Comparison of ENCODE assay signal across 13 cellular contexts in the genomic region with DNA sequence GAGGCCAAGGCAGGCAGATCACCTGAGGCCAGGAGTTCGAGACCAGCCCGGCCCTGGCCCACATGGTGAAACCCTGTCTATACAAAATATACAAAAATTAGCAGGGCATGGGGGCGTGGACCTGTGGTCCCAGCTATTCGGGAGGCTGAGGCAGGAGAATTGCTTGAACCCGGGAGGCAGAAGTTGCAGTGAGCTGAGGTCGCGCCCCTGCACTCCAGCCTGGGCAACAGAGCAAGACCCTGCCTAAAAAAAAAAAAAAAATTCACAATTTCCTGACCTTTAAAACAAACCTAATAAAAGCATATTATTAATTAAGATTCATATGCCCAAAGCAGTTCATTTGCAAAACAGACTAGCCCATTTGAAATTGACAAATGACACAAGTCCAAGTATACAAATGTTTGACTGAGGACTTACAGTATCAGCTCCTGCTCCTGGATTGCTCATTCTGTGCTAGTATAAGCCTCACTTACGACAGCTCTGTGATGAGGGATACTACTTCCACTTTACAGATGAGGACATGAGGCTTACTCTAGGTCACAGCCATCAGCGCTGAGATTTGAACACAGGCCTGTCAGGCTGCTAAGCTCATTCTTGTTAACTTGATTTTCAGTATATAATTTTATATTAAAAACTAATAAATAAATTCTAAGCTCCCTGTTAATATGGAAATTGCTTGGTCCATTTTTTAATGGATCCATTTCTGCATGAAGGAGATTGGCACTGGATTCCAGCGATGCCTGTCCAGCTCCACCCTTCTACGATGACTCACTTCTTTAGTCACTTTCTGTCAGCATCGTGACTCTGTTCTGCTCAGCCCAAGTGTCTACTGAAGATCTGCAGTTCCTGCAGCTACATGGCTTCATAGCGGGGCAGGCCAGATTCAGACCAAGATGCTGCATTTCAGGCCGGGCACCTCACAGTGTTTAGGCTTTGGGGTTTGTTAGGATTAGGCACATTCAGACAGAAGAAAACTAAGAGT.
DNase-seq lines count a peak whose midpoint lies in the region; ATAC-seq and TF ChIP-seq lines count a peak whose summit lies in the region.
"Had no signal": no experiment of that assay in that cellular context is flagged by ENCODE, and none has a peak within 500 bp of the region (broad histone marks: within the 10 kb centered on the region; RNA-seq: fewer than 3 reads in every experiment).

No MANE protein-coding gene starts in this region.

- no peaks in the 10 kb centered on the region for H3K9me3 ChIP-seq in CD4-positive, alpha-beta memory T cell (ENCODE audit: control insufficient read depth in 1 of 2, low read length in 2 of 2)
- H3K9me3 ChIP-seq: HAP-1, uterus had no signal

- H3K36me3 ChIP-seq in CD4-positive, alpha-beta memory T cell (ENCODE audit: insufficient read depth, low read length): peaks cover 34% of the 10 kb centered on the region
- peaks cover 5% of the 10 kb centered on the region for H3K36me3 ChIP-seq in H7 (replicated peaks; ENCODE audit: control insufficient read depth, insufficient read depth, low read length)
- H3K36me3 ChIP-seq: uterus had no signal

- peak; percentile 35 for ATAC-seq in left colon
- no peak for ATAC-seq in GM19397 (IDR thresholded peaks at IDR 0.05; ENCODE audit: unreplicated experiment)
- ATAC-seq: activated CD8-positive, alpha-beta memory T cell treated with anti-CD3 and anti-CD28 coated beads, Interleukin-2, amount 10 ng/mL, durations not matched to agents 7 days and 5 days had no signal

- CTCF ChIA-PET in CD4-positive, alpha-beta memory T cell (lab: Charles Lee; ENCODE audit: partially characterized antibody): interaction anchor here (3.2 kb wide), 1 partner anchor 34 kb away, joined by 13 read pairs; no protein-coding TSS in a partner anchor

- no peak for DNase-seq in CD4-positive, alpha-beta memory T cell
- DNase-seq in LoVo (ENCODE audit: low spot score) (peak; percentile 2), choroid plexus epithelial cell (ENCODE audit: low read depth) (peak; percentile 57), left colon (no peak), SHP77 (lab: John Stamatoyannopoulos, UW) (no peak), globus pallidus (ENCODE audit: low spot score) (no peak), H7 (no peak)
- DNase-seq: activated CD8-positive, alpha-beta memory T cell treated with anti-CD3 and anti-CD28 coated beads, Interleukin-2, amount 10 ng/mL, durations not matched to agents 7 days and 5 days; cerebellar nuclear complex; uterus had no signal

- no peaks in the 10 kb centered on the region for H3K4me1 ChIP-seq in CD4-positive, alpha-beta memory T cell (ENCODE audit: insufficient read depth, low read length)
- H3K4me1 ChIP-seq: HAP-1, uterus had no signal

- no peak overlapping the region for H3K4me3 Mint-ChIP-seq in CD4-positive, alpha-beta memory T cell
- H3K4me3 Mint-ChIP-seq: activated CD8-positive, alpha-beta memory T cell treated with anti-CD3 and anti-CD28 coated beads, Interleukin-2, amount 10 ng/mL, durations not matched to agents 7 days and 5 days had no signal

- no peaks in the 10 kb centered on the region for H3K9me3 Mint-ChIP-seq in CD4-positive, alpha-beta memory T cell

- H3K27me3 ChIP-seq in CD4-positive, alpha-beta memory T cell (ENCODE audit: insufficient read depth, low read length): no peaks in the 10 kb centered on the region
- no peaks in the 10 kb centered on the region for H3K27me3 ChIP-seq in H7 (ENCODE audit: control insufficient read depth, insufficient read depth, low read length)
- H3K27me3 ChIP-seq: uterus had no signal

- peaks cover 0 to 5% (median 0%) of the 10 kb centered on the region in 4 donors for H3K4me1 Mint-ChIP-seq in CD4-positive, alpha-beta memory T cell
- H3K4me1 Mint-ChIP-seq: activated CD8-positive, alpha-beta memory T cell treated with anti-CD3 and anti-CD28 coated beads, Interleukin-2, amount 10 ng/mL, durations not matched to agents 7 days and 5 days had no signal

- H3K27me3 Mint-ChIP-seq in CD4-positive, alpha-beta memory T cell: no peaks in the 10 kb centered on the region
- H3K27me3 Mint-ChIP-seq: activated CD8-positive, alpha-beta memory T cell treated with anti-CD3 and anti-CD28 coated beads, Interleukin-2, amount 10 ng/mL, durations not matched to agents 7 days and 5 days had no signal

- POLR2A ChIA-PET in CD4-positive, alpha-beta memory T cell (lab: Charles Lee; ENCODE audit: partially characterized antibody): no interaction called here

- H3K36me3 Mint-ChIP-seq in CD4-positive, alpha-beta memory T cell: peaks cover 75 to 77% of the 10 kb centered on the region in 2 donors

- no peak for TF ChIP-seq CTCF in choroid plexus epithelial cell (conservative IDR thresholded peaks at IDR 0.05; ENCODE audit: low read depth, low read length)

- H3K27ac ChIP-seq in CD4-positive, alpha-beta memory T cell (ENCODE audit: low read depth, low read length): no peak overlapping the region
- H3K27ac ChIP-seq: HL-60, uterus had no signal

- H3K4me3 ChIP-seq in CD4-positive, alpha-beta memory T cell (ENCODE audit: low read length in 2 of 2): no peak overlapping the region
- no peak overlapping the region for H3K4me3 ChIP-seq in choroid plexus epithelial cell (ENCODE audit: low read depth, low read length)
- H3K4me3 ChIP-seq in H7 (ENCODE audit: insufficient read depth, low read depth, low read length): no peak overlapping the region
- H3K4me3 ChIP-seq: HAP-1, uterus had no signal

- peak overlapping the region in 5 of 7 donors; percentile 13 to 64 (median 31) for H3K27ac Mint-ChIP-seq in CD4-positive, alpha-beta memory T cell
- H3K27ac Mint-ChIP-seq: activated CD8-positive, alpha-beta memory T cell treated with anti-CD3 and anti-CD28 coated beads, Interleukin-2, amount 10 ng/mL, durations not matched to agents 7 days and 5 days had no signal

- intact Hi-C loops in CD4-positive, alpha-beta memory T cell (cut with micrococcal nuclease): no loop called here
- intact Hi-C loops in left colon (cut with DNase I, micrococcal nuclease): no loop called here

Comparison
In these comparisons a context has a peak if more than half of its experiments do, and no peak if none do; other contexts are left out.
1. DNase-seq: peak in LoVo (single experiment) and choroid plexus epithelial cell (single experiment); none in CD4-positive, alpha-beta memory T cell (0 of 5), left colon (0 of 2), SHP77 (0 of 2), globus pallidus (single experiment) and H7 (single experiment).